7 cellular contexts compared by ENCODE assay signal in the genomic region with DNA sequence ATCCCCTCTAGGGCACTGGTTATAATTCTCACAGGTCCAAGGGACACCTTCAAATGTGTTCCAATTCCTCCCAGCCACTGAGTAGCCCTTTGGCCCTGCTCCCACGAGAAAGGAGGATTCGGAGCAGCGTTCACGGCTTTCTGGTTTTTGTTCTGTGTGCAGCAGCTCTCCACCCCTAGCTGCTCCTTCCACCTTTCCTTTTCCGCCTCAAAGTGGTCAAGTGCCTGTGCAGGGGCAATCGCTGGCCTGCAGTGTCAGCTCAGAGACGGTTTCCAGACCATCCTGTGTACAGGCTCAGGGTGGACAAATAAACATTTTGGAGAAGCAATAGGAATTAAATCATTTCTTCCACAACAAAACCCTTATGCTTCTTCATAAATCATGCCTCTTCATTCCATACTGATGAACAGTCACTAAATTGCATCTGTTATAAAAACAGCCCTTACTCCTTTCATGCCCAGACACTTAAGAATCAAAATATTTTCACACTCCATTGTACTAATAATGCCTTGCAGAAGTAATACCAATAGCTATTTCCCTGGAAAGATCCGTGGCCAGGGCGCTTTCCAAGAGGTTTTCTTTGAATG. TPM values are rescaled to one million over a fixed set of nuclear protein-coding genes. Genes with fewer than 3 reads are reported as not detected.
A peak's percentile ranks its signal among the peaks of the same experiment; 100 is the strongest.
DNase-seq lines count a peak whose midpoint lies in the region; ATAC-seq and TF ChIP-seq lines count a peak whose summit lies in the region.

No MANE protein-coding gene starts in this region.

- H3K36me3 ChIP-seq in GM23338 (ENCODE audit: insufficient read depth) (no peaks in the 10 kb centered on the region), RWPE2 (ENCODE audit: low read depth) (no peaks in the 10 kb centered on the region), Karpas-422 (ENCODE audit: insufficient read depth, low read length) (no peaks in the 10 kb centered on the region)

- POLR2A ChIA-PET in GM10248 (lab: Yijun Ruan, JAX), result no interaction called here

- peak overlapping the region; percentile 94 for H3K27ac Mint-ChIP-seq in GM23338

- peaks cover 50% of the 10 kb centered on the region for H3K4me1 Mint-ChIP-seq in GM23338

- H3K27me3 Mint-ChIP-seq in GM23338 (ENCODE audit: insufficient read depth, low read depth, poor library complexity), result peaks cover 20% of the 10 kb centered on the region

- H3K79me2 ChIP-seq in GM23338 (replicated peaks; ENCODE audit: insufficient read depth) (peaks cover 49% of the 10 kb centered on the region), Karpas-422 (ENCODE audit: low read length) (no peaks in the 10 kb centered on the region)

- H3K9ac ChIP-seq in Karpas-422 (ENCODE audit: low read length), result no peak overlapping the region

- H3K36me3 Mint-ChIP-seq in GM23338 (ENCODE audit: low read depth), result peaks cover 5% of the 10 kb centered on the region; the same call in 1 of the 3 replicates

- TF ChIP-seq CTCF in GM23338 (conservative IDR thresholded peaks at IDR 0.05; ENCODE audit: low read depth in 2 of 2), result no peak
- no peak for TF ChIP-seq CTCF in RWPE2 (IDR thresholded peaks at IDR 0.05; ENCODE audit: poor library complexity, severe bottlenecking)
- no peak for TF ChIP-seq CTCF in fibroblast of the aortic adventitia (IDR thresholded peaks at IDR 0.05; ENCODE audit: insufficient read depth, low read length)
- TF ChIP-seq CTCF in GM10248 (IDR thresholded peaks at IDR 0.05; ENCODE audit: control extremely low read depth, extremely low read depth, low read depth, missing control alignments), result no peak

- H4K20me1 ChIP-seq in GM23338 (replicated peaks; ENCODE audit: insufficient read depth), result no peaks in the 10 kb centered on the region
- H4K20me1 ChIP-seq in Karpas-422 (ENCODE audit: insufficient read depth, low read depth, low read length), result no peaks in the 10 kb centered on the region

- H3K4me1 ChIP-seq in GM23338 (ENCODE audit: insufficient read depth) (peaks cover 40% of the 10 kb centered on the region), RWPE2 (ENCODE audit: insufficient read depth, poor library complexity, severe bottlenecking) (no peaks in the 10 kb centered on the region), Karpas-422 (ENCODE audit: low read length) (peaks cover 4% of the 10 kb centered on the region; the same call in 1 of the 2 replicates)

- no peaks in the 10 kb centered on the region for H3K9me3 ChIP-seq in RWPE2 (ENCODE audit: severe bottlenecking)
- no peaks in the 10 kb centered on the region for H3K9me3 ChIP-seq in Karpas-422 (ENCODE audit: low read length)

- DNase-seq in GM23338 (ENCODE audit: low spot score) (no peak), RWPE2 (ENCODE audit: low spot score) (no peak), fibroblast of the aortic adventitia (ENCODE audit: low read depth) (peak; percentile 26), skeletal muscle cell (ENCODE audit: low read depth) (no peak), Karpas-422 (no peak), NCI-H1436 treated with DMSO at 0.1 percent for 48 hours (lab: John Stamatoyannopoulos, UW) (no peak), GM10248 (ENCODE audit: extremely low spot score) (no peak)

- CTCF ChIA-PET in GM10248 (lab: Yijun Ruan, JAX), result interaction anchor here (1.0 to 3.4 kb wide), 2 partner anchors 37 to 94 kb away, joined by 4 to 9 read pairs; no protein-coding TSS in a partner anchor

- H3K27me3 ChIP-seq in GM23338 (ENCODE audit: insufficient read depth) (peaks cover 29% of the 10 kb centered on the region), RWPE2 (ENCODE audit: insufficient read depth, poor library complexity, severe bottlenecking) (no peaks in the 10 kb centered on the region), Karpas-422 (ENCODE audit: low read length) (no peaks in the 10 kb centered on the region; the same call in 1 of the 2 replicates)

- H3K27ac ChIP-seq in GM23338 (ENCODE audit: low read depth), result no peak overlapping the region
- no peak overlapping the region for H3K27ac ChIP-seq in RWPE2 (ENCODE audit: poor library complexity, severe bottlenecking)
- H3K27ac ChIP-seq in Karpas-422 (ENCODE audit: low read length), result no peak overlapping the region

- H2AFZ ChIP-seq in GM23338, result peak overlapping the region; percentile 100
- no peak overlapping the region for H2AFZ ChIP-seq in Karpas-422 (ENCODE audit: low read length)

- H3K4me2 ChIP-seq in GM23338 (peak overlapping the region; percentile 100), Karpas-422 (ENCODE audit: low read depth, low read length, poor library complexity, severe bottlenecking) (no peak overlapping the region)

- no peak for ATAC-seq in GM23338
- no peak for ATAC-seq in RWPE2 (ENCODE audit: low read depth)

- H3K4me3 ChIP-seq in GM23338 (peak overlapping the region; percentile 92), RWPE2 (ENCODE audit: severe bottlenecking) (peak overlapping the region; percentile 89), fibroblast of the aortic adventitia (ENCODE audit: low read depth, low read length) (peak overlapping the region; percentile 79), skeletal muscle cell (ENCODE audit: low read depth, low read length) (peak overlapping the region; percentile 76), Karpas-422 (ENCODE audit: low read length) (no peak overlapping the region)

- H3K9me2 ChIP-seq in GM23338 (ENCODE audit: insufficient read depth) (no peaks in the 10 kb centered on the region), Karpas-422 (replicated peaks; ENCODE audit: insufficient read depth, low read length) (no peaks in the 10 kb centered on the region)

- peaks cover 31% of the 10 kb centered on the region for H3F3A ChIP-seq in GM23338 (replicated peaks; ENCODE audit: low read depth)

- H3K9me3 Mint-ChIP-seq in GM23338, result no peaks in the 10 kb centered on the region

- H3K4me3 Mint-ChIP-seq in GM23338, result peak overlapping the region; percentile 91

TF ChIP-seq in GM23338, 12 proteins besides CTCF, POLR2A, EP300 and RAD21:
- no peak for TF ChIP-seq POLR2AphosphoS5 (IDR thresholded peaks at IDR 0.05; ENCODE audit: low read depth)
- no peak for TF ChIP-seq STAT1 (IDR thresholded peaks at IDR 0.05; ENCODE audit: unreplicated experiment)
- no peak for TF ChIP-seq NANOG (IDR thresholded peaks at IDR 0.05; ENCODE audit: borderline replicate concordance)

RNA-seq across cellular contexts. Expression of a gene that starts 1.1 kb away (rescaled TPM):
- 11.6 and 13.5 TPM in 2 replicates for total RNA-seq in GM23338 (2014; rRNA removed; shearing (Covaris generic))
- polyA plus RNA-seq in GM23338 (2016; fragmentation: Nextera tagmentation; extraction: Ambion mirVana), result 3.6 TPM in 2 replicates
- total RNA-seq in fibroblast of the aortic adventitia (ENCODE audit: low replicate concordance), result 0.57 and 3.7 TPM in 2 replicates
- not detected in 2 replicates for total RNA-seq in Karpas-422 (2014; rRNA removed; shearing (Covaris generic); ENCODE audit: low replicate concordance)

RNA-seq across cellular contexts. Expression of a gene that starts 55.8 kb away (rescaled TPM):
- 10.1 and 11.3 TPM in 2 replicates for total RNA-seq in GM23338 (2014; rRNA removed; shearing (Covaris generic))
- 2.0 and 2.1 TPM in 2 replicates for polyA plus RNA-seq in GM23338 (2016; fragmentation: Nextera tagmentation; extraction: Ambion mirVana)
- total RNA-seq in fibroblast of the aortic adventitia (ENCODE audit: low replicate concordance), result 11.9 and 36.6 TPM in 2 replicates
- 0.25 TPM in 1 of 2 replicates, not detected in the other for total RNA-seq in Karpas-422 (2014; rRNA removed; shearing (Covaris generic); ENCODE audit: low replicate concordance)
